ENCODE assay signal across 8 cellular contexts in genomic region chr2:42046819-42047487, GRCh38. TPM values are rescaled to one million over a fixed set of nuclear protein-coding genes. Genes with fewer than 3 reads are reported as not detected.
A peak's percentile ranks its signal among the peaks of the same experiment; 100 is the strongest.
DNase-seq lines count a peak whose midpoint lies in the region; ATAC-seq, FAIRE-seq and TF ChIP-seq lines count a peak whose summit lies in the region.

No MANE protein-coding gene starts in this region.

- FAIRE-seq in GM12878 (lab: Jason Lieb, UNC): no peak

- intact Hi-C loops in GM12878 (cut with micrococcal nuclease; ENCODE audit: unreplicated experiment): no loop called here

- TF ChIP-seq POLR2A in GM12878 (IDR thresholded peaks at IDR 0.05; ENCODE audit: low read depth, low read length): no peak

- H3K27ac ChIP-seq in MM.1S (ENCODE audit: low read length): no peak overlapping the region
- H3K27ac ChIP-seq in GM12878 (ENCODE audit: control insufficient read depth, insufficient read depth): no peak overlapping the region
- H3K27ac ChIP-seq in thymus (ENCODE audit: low read depth): peak overlapping the region; percentile 61

- in situ Hi-C loops in GM12878 (cut with MboI): no loop called here

- no peaks in the 10 kb centered on the region for H3K4me1 ChIP-seq in MM.1S (ENCODE audit: low read length)
- no peaks in the 10 kb centered on the region for H3K4me1 ChIP-seq in GM12878 (ENCODE audit: control insufficient read depth, insufficient read depth, low read length)
- H3K4me1 ChIP-seq in thymus (ENCODE audit: control insufficient read depth, insufficient read depth, low read length): peaks cover 5% of the 10 kb centered on the region

- H3K9me3 ChIP-seq in MM.1S (replicated peaks; ENCODE audit: insufficient read depth, low read length) (no peaks in the 10 kb centered on the region), GM12878 (replicated peaks; ENCODE audit: control insufficient read depth, insufficient read depth, low read length) (no peaks in the 10 kb centered on the region), thymus (ENCODE audit: control insufficient read depth) (no peaks in the 10 kb centered on the region)

- DNase-seq in ELR (ENCODE audit: low read depth) (peak; percentile 10), MM.1S (no peak), GM12878 (ENCODE audit: low read depth, low spot score) (no peak), left lobe of liver (ENCODE audit: low spot score) (peak; percentile 55), NCI-H2107 (lab: John Stamatoyannopoulos, UW) (no peak), NOMO-1 treated with dmso at 0.1 percent for 144 hours (lab: John Stamatoyannopoulos, UW; ENCODE audit: unreplicated experiment) (no peak)

- RAD21 ChIA-PET in GM12878 (lab: Charles Lee; ENCODE audit: unreplicated experiment): no interaction called here

- no peaks in the 10 kb centered on the region for H3K79me2 ChIP-seq in MM.1S (ENCODE audit: low read length)
- H3K79me2 ChIP-seq in GM12878 (ENCODE audit: control insufficient read depth, insufficient read depth, low read length): no peaks in the 10 kb centered on the region

- no peak for TF ChIP-seq RAD21 in GM12878 (IDR thresholded peaks at IDR 0.05; ENCODE audit: insufficient read depth, low read depth, low read length)

- H3K4me2 ChIP-seq in MM.1S (ENCODE audit: low read depth, low read length): peak overlapping the region; percentile 84
- peak overlapping the region; percentile 72 for H3K4me2 ChIP-seq in GM12878 (ENCODE audit: control insufficient read depth, insufficient read depth)

- H3F3A ChIP-seq in MM.1S (ENCODE audit: insufficient read depth, low read length): no peaks in the 10 kb centered on the region

- peak overlapping the region; percentile 53 for H3K4me3 ChIP-seq in MM.1S (ENCODE audit: low read length)
- H3K4me3 ChIP-seq in GM12878: peak overlapping the region; percentile 63; the same call in 1 of the 2 replicates
- peak overlapping the region; percentile 62 for H3K4me3 ChIP-seq in thymus (ENCODE audit: low read length)

- 21% methylated on average over 38 of the region's 39 CpGs for WGBS in GM12878 (ENCODE audit: insufficient coverage, insufficient replicate concordance, low lambda C conversion rate, missing lambda C conversion rate)
- WGBS in thymus: 13% methylated on average over 39 of the region's 39 CpGs

- ATAC-seq in GM12878 (no peak), left lobe of liver (peak; percentile 4), GM19328 (IDR thresholded peaks at IDR 0.05; ENCODE audit: unreplicated experiment) (no peak)

- H4K20me1 ChIP-seq in MM.1S (ENCODE audit: insufficient read depth, low read length): no peaks in the 10 kb centered on the region
- no peaks in the 10 kb centered on the region for H4K20me1 ChIP-seq in GM12878 (ENCODE audit: control insufficient read depth, insufficient read depth)

- POLR2A ChIA-PET in GM12878 (lab: Charles Lee): no interaction called here

- H3K36me3 ChIP-seq in MM.1S (replicated peaks; ENCODE audit: insufficient read depth, low read length) (no peaks in the 10 kb centered on the region), GM12878 (ENCODE audit: control insufficient read depth in 2 of 2, insufficient read depth in 2 of 2, low read length in 1 of 2) (no peaks in the 10 kb centered on the region), thymus (ENCODE audit: control insufficient read depth, insufficient read depth) (no peaks in the 10 kb centered on the region)

- CTCF ChIA-PET in GM12878 (lab: Yijun Ruan, JAX): interaction anchor here (1.3 kb wide), 1 partner anchor 40 kb away, joined by 3 read pairs; no protein-coding TSS in a partner anchor

- peak overlapping the region; percentile 63 for H2AFZ ChIP-seq in MM.1S (ENCODE audit: low read length)
- no peak overlapping the region; the same call in 1 of the 2 replicates for H2AFZ ChIP-seq in GM12878 (ENCODE audit: control insufficient read depth, low read depth, low read length)

- TF ChIP-seq EP300 in GM12878 (IDR thresholded peaks at IDR 0.05; ENCODE audit: borderline replicate concordance in 1 of 2, control insufficient read depth in 1 of 2, low read depth in 2 of 2, low read length in 2 of 2): no peak

- H3K9ac ChIP-seq in MM.1S (ENCODE audit: low read length): peak overlapping the region; percentile 12; the same call in 1 of the 2 replicates
- no peak overlapping the region; the same call in 1 of the 2 replicates for H3K9ac ChIP-seq in GM12878 (ENCODE audit: control insufficient read depth, insufficient read depth, low read length)

- H3K27me3 ChIP-seq in MM.1S (replicated peaks; ENCODE audit: insufficient read depth, low read length): peaks cover 4% of the 10 kb centered on the region; the same call in 1 of the 2 replicates
- H3K27me3 ChIP-seq in GM12878 (replicated peaks in 1 of 2; ENCODE audit: control insufficient read depth in 2 of 2, insufficient read depth in 2 of 2, low read length in 1 of 2): peaks cover 13 to 15% of the 10 kb centered on the region in 2 experiments
- peaks cover 55% of the 10 kb centered on the region for H3K27me3 ChIP-seq in thymus (ENCODE audit: control insufficient read depth, insufficient read depth)

- SMC1A ChIA-PET in GM12878 (lab: Charles Lee; ENCODE audit: uncharacterized antibody, unreplicated experiment): interaction anchor here (0.8 to 1.8 kb wide), 3 partner anchors 14 to 177 kb away, joined by 3 to 5 read pairs (median 4); no protein-coding TSS in a partner anchor

- no peaks in the 10 kb centered on the region for H3K9me2 ChIP-seq in MM.1S (replicated peaks; ENCODE audit: insufficient read depth, low read length)

- BruUV-seq in GM12878 (replicated peaks; lab: Mats Ljungman, UMichigan): no TSS peak

- TF ChIP-seq CTCF in MM.1S (IDR thresholded peaks at IDR 0.05; ENCODE audit: low read length) (no peak), GM12878 (IDR thresholded peaks at IDR 0.05 in 2 of 3, conservative IDR thresholded peaks at IDR 0.05 in 1 of 3; ENCODE audit: control insufficient read depth in 2 of 3, extremely low read depth in 1 of 3, insufficient read depth in 1 of 3, low read depth in 3 of 3, low read length in 3 of 3) (no peak)

TF ChIP-seq in GM12878, 131 proteins besides CTCF, POLR2A, EP300 and RAD21 (continues in another document):
- no peak for TF ChIP-seq STAT3 (IDR thresholded peaks at IDR 0.05; ENCODE audit: low read depth, low read length)
- no peak for TF ChIP-seq STAT1 (conservative IDR thresholded peaks at IDR 0.05)
- no peak for TF ChIP-seq FOXK2 (IDR thresholded peaks at IDR 0.05)
- TF ChIP-seq RELB (IDR thresholded peaks at IDR 0.05; ENCODE audit: low read depth): no peak
- no peak for TF ChIP-seq ATF7 (IDR thresholded peaks at IDR 0.05; ENCODE audit: low read depth)
- no peak for TF ChIP-seq PML (IDR thresholded peaks at IDR 0.05; ENCODE audit: low read length)
- TF ChIP-seq JUNB (IDR thresholded peaks at IDR 0.05): no peak
- no peak for TF ChIP-seq ZNF274 (IDR thresholded peaks at IDR 0.05; ENCODE audit: insufficient read depth, insufficient read length)

RNA-seq across cellular contexts. Expression of gene PKDCC, which starts 0.9 kb away (rescaled TPM):
- not detected in 2 replicates for total RNA-seq in GM12878 (2013; cell fraction: nucleolus; rRNA removed)
- 4.9 and 5.9 TPM in 2 replicates for total RNA-seq in GM12878 (2014; rRNA removed)
- 4.2 and 5.2 TPM in 2 replicates for total RNA-seq in GM12878 (2014; rRNA removed; fragmentation: Illumina TruSeq; extraction: Trizol)
- 4.3 TPM in 2 replicates for total RNA-seq in GM12878 (2021)
- polyA plus RNA-seq in GM12878 (2011; ENCODE audit: low read depth): 1.6 TPM
- 0.24 TPM in 1 of 2 replicates, not detected in the other for polyA plus RNA-seq in GM12878 (2011; rRNA removed)
- 0.17 TPM in 1 of 2 replicates, not detected in the other for polyA plus RNA-seq in GM12878 (2011; cell fraction: cytosol; rRNA removed)
- 0.46 and 0.51 TPM in 2 replicates for polyA plus RNA-seq in GM12878 (2011; cell fraction: nucleus; rRNA removed)
- polyA plus RNA-seq in GM12878 (2012): 1.8 and 3.6 TPM in 2 replicates
- 4.0 and 5.6 TPM in 2 replicates for polyA plus RNA-seq in GM12878 (2014; fragmentation: Illumina TruSeq; extraction: Trizol)
- under 1 TPM; 0.13 to 0.16 TPM for polyA plus RNA-seq in GM12878 (2014; fragmentation: Nextera tagmentation; extraction: Ambion mirVana)
- polyA plus RNA-seq in GM12878 (2014; rRNA removed): 7.1 and 10.2 TPM in 2 replicates
- polyA plus RNA-seq in GM12878 (2016; fragmentation: Nextera tagmentation; extraction: Ambion mirVana): under 1 TPM; 0.15 to 0.25 TPM
- polyA minus RNA-seq in GM12878 (2011; rRNA and poly(A)+ RNA removed): not detected in 2 replicates
- not detected in 2 replicates for polyA minus RNA-seq in GM12878 (2011; cell fraction: cytosol; rRNA and poly(A)+ RNA removed)
- 0.77 TPM in 1 of 2 replicates, not detected in the other for polyA minus RNA-seq in GM12878 (2011; cell fraction: nucleus; rRNA and poly(A)+ RNA removed)
- 14.2 TPM for total RNA-seq in left lobe of liver
- polyA plus RNA-seq in thymus: 25.1 TPM

Comparison
In these comparisons a context has a peak if more than half of its experiments do, and no peak if none do; other contexts are left out.
1. DNase-seq: peak in ELR (single experiment) and left lobe of liver (single experiment); none in MM.1S (single experiment), GM12878 (single experiment), NCI-H2107 (single experiment) and NOMO-1 treated with dmso at 0.1 percent for 144 hours (single experiment).
2. Peak in every context shown above with its lines, with median percentiles within 50 percentile points of each other: H3K4me3 ChIP-seq.